9 cellular contexts compared by ENCODE assay signal in genomic region chr14:93033039-93033982, GRCh38.
DNase-seq lines count a peak whose midpoint lies in the region; ATAC-seq and TF ChIP-seq lines count a peak whose summit lies in the region.
"Had no signal": no experiment of that assay in that cellular context is flagged by ENCODE, and none has a peak within 500 bp of the region (broad histone marks: within the 10 kb centered on the region; RNA-seq: fewer than 3 reads in every experiment).

No MANE protein-coding gene starts in this region.

- no peaks in the 10 kb centered on the region for H3K27me3 Mint-ChIP-seq in activated T-helper 17 cell treated with anti-CD3 and anti-CD28 coated beads, Interleukin-2, amount 50 U/mL, for 72 hours

- no peak overlapping the region for H3K4me2 ChIP-seq in MM.1S (ENCODE audit: low read depth, low read length)

- intact Hi-C loops in posterior vena cava (cut with DNase I): no loop called here

- H3K9ac ChIP-seq in muscle layer of colon (ENCODE audit: low read length) (no peak overlapping the region), MM.1S (ENCODE audit: low read length) (no peak overlapping the region)

- H3K79me2 ChIP-seq in MM.1S (ENCODE audit: low read length): no peaks in the 10 kb centered on the region

- no peak overlapping the region for H2AFZ ChIP-seq in MM.1S (ENCODE audit: low read length)

- H3K27me3 ChIP-seq in muscle layer of colon (ENCODE audit: control insufficient read depth in 1 of 2, insufficient read depth in 2 of 2, low read length in 2 of 2) (no peaks in the 10 kb centered on the region), MM.1S (replicated peaks; ENCODE audit: insufficient read depth, low read length) (no peaks in the 10 kb centered on the region)

- H3F3A ChIP-seq in MM.1S (ENCODE audit: insufficient read depth, low read length): no peaks in the 10 kb centered on the region

- ATAC-seq in activated T-helper 17 cell treated with anti-CD3 and anti-CD28 coated beads, Interleukin-2, amount 50 U/mL, for 72 hours (replicated peaks): no peak

- H3K4me1 ChIP-seq in muscle layer of colon (ENCODE audit: insufficient read depth, low read length) (peaks cover 55% of the 10 kb centered on the region), MM.1S (ENCODE audit: low read length) (no peaks in the 10 kb centered on the region)

- no peaks in the 10 kb centered on the region for H3K9me2 ChIP-seq in MM.1S (replicated peaks; ENCODE audit: insufficient read depth, low read length)

- H3K4me1 Mint-ChIP-seq in activated T-helper 17 cell treated with anti-CD3 and anti-CD28 coated beads, Interleukin-2, amount 50 U/mL, for 72 hours: peaks cover 19% of the 10 kb centered on the region

- H3K27ac Mint-ChIP-seq in activated T-helper 17 cell treated with anti-CD3 and anti-CD28 coated beads, Interleukin-2, amount 50 U/mL, for 72 hours: peak overlapping the region; percentile 75

- H3K27ac ChIP-seq in C4-2B: peak overlapping the region; percentile 39
- peak overlapping the region; percentile 12 for H3K27ac ChIP-seq in muscle layer of colon (ENCODE audit: low read depth, low read length)
- H3K27ac ChIP-seq in MM.1S (ENCODE audit: low read length): no peak overlapping the region

- H3K4me3 ChIP-seq in muscle layer of colon (ENCODE audit: low read depth in 1 of 2, low read length in 2 of 2) (no peak overlapping the region), MM.1S (ENCODE audit: low read length) (no peak overlapping the region)

- H3K9me3 Mint-ChIP-seq in activated T-helper 17 cell treated with anti-CD3 and anti-CD28 coated beads, Interleukin-2, amount 50 U/mL, for 72 hours: no peaks in the 10 kb centered on the region

- TF ChIP-seq CTCF in C4-2B (conservative IDR thresholded peaks at IDR 0.05): no peak
- peak; percentile 4 for TF ChIP-seq CTCF in GM20000 (IDR thresholded peaks at IDR 0.05; ENCODE audit: extremely low read depth, missing control alignments)
- TF ChIP-seq CTCF in MM.1S (IDR thresholded peaks at IDR 0.05; ENCODE audit: low read length): no peak

- H4K20me1 ChIP-seq in MM.1S (ENCODE audit: insufficient read depth, low read length): no peaks in the 10 kb centered on the region

- peak overlapping the region; percentile 6 for H3K4me3 Mint-ChIP-seq in activated T-helper 17 cell treated with anti-CD3 and anti-CD28 coated beads, Interleukin-2, amount 50 U/mL, for 72 hours

- H3K9me3 ChIP-seq in muscle layer of colon (ENCODE audit: low read length): no peaks in the 10 kb centered on the region
- no peaks in the 10 kb centered on the region for H3K9me3 ChIP-seq in MM.1S (replicated peaks; ENCODE audit: insufficient read depth, low read length)

- DNase-seq in GM20000 (ENCODE audit: low spot score): no peak
- DNase-seq in MM.1S: no peak
- no peak for DNase-seq in SHP77 treated with DMSO at 0.1 percent for 48 hours (lab: John Stamatoyannopoulos, UW)
- no peak for DNase-seq in HK-2 (ENCODE audit: unreplicated experiment)
- DNase-seq in posterior vena cava (ENCODE audit: low spot score): no peak
- DNase-seq: NCI-H1105 had no signal

- no peaks in the 10 kb centered on the region for H3K36me3 ChIP-seq in muscle layer of colon (ENCODE audit: insufficient read depth, low read length)
- no peaks in the 10 kb centered on the region for H3K36me3 ChIP-seq in MM.1S (replicated peaks; ENCODE audit: insufficient read depth, low read length)

- no peaks in the 10 kb centered on the region for H3K36me3 Mint-ChIP-seq in activated T-helper 17 cell treated with anti-CD3 and anti-CD28 coated beads, Interleukin-2, amount 50 U/mL, for 72 hours (ENCODE audit: low read depth)
